Comparison of ENCODE assay signal across 17 cellular contexts in genomic region chr14:22552827-22553076, GRCh38. TPM values are rescaled to one million over a fixed set of nuclear protein-coding genes. Genes with fewer than 3 reads are reported as not detected.
DNase-seq lines count a peak whose midpoint lies in the region; ATAC-seq, FAIRE-seq and TF ChIP-seq lines count a peak whose summit lies in the region.
"Had no signal": no experiment of that assay in that cellular context is flagged by ENCODE, and none has a peak within 500 bp of the region (broad histone marks: within the 10 kb centered on the region; RNA-seq: fewer than 3 reads in every experiment).

No MANE protein-coding gene starts in this region.

- peaks cover 87% of the 10 kb centered on the region for H3K4me1 ChIP-seq in OCI-LY7 (ENCODE audit: insufficient read depth, low read length, poor library complexity, severe bottlenecking)
- H3K4me1 ChIP-seq in small intestine (ENCODE audit: control insufficient read depth in 2 of 2, insufficient read depth in 1 of 2, low read depth in 1 of 2, low read length in 1 of 2), result no peaks in the 10 kb centered on the region

- H3K27ac ChIP-seq in OCI-LY7 (ENCODE audit: low read depth, low read length, poor library complexity, severe bottlenecking) (peak overlapping the region; percentile 97), small intestine (ENCODE audit: low read depth in 1 of 2, low read length in 1 of 2) (peak overlapping the region; percentile 54 to 59)
- H3K27ac ChIP-seq: WERI-Rb-1 had no signal

- WGBS in small intestine, 3 donors, result 88 to 94% (median 93%) methylated on average over 2 of the region's 2 CpGs

- no peak overlapping the region for H3K4me3 ChIP-seq in OCI-LY7 (ENCODE audit: low read depth, low read length, poor library complexity, severe bottlenecking)
- H3K4me3 ChIP-seq in small intestine (ENCODE audit: low read depth in 1 of 2, low read length in 2 of 2), result no peak overlapping the region

- POLR2A ChIA-PET in OCI-LY7 (lab: Charles Lee), result interaction anchor here (0.8 to 3.2 kb wide), 9 partner anchors 12 to 162 kb away, joined by 3 to 24 read pairs (median 6); no protein-coding TSS in a partner anchor

- H3K36me3 ChIP-seq in OCI-LY7 (ENCODE audit: insufficient read depth, low read length) (peaks cover 48% of the 10 kb centered on the region), small intestine (ENCODE audit: control insufficient read depth in 2 of 2, insufficient read depth in 2 of 2, low read length in 2 of 2) (no peaks in the 10 kb centered on the region)
- H3K36me3 ChIP-seq: WERI-Rb-1 had no signal

- no peak for FAIRE-seq in small intestine (lab: Jason Lieb, UNC)
- FAIRE-seq: A204.1, G401.6 had no signal

- H4K20me1 ChIP-seq in OCI-LY7 (ENCODE audit: insufficient read depth, low read length), result no peaks in the 10 kb centered on the region

- H3K4me3 Mint-ChIP-seq in activated CD4-positive, alpha-beta T cell treated with anti-CD3 and anti-CD28 coated beads, Interleukin-2, amount 10 ng/mL, durations not matched to agents 24 days and 14 days, result peak overlapping the region; percentile 84
- H3K4me3 Mint-ChIP-seq in activated naive CD8-positive, alpha-beta T cell treated with anti-CD3 and anti-CD28 coated beads, Interleukin-2, amount 50 U/mL, for 24 hours, result peak overlapping the region; percentile 86

- no peak for TF ChIP-seq CTCF in OCI-LY7 (conservative IDR thresholded peaks at IDR 0.05; ENCODE audit: low read length)

- peaks cover 4% of the 10 kb centered on the region for H3K27me3 Mint-ChIP-seq in activated CD4-positive, alpha-beta T cell treated with anti-CD3 and anti-CD28 coated beads, Interleukin-2, amount 10 ng/mL, durations not matched to agents 24 days and 14 days
- peaks cover 4% of the 10 kb centered on the region for H3K27me3 Mint-ChIP-seq in activated naive CD8-positive, alpha-beta T cell treated with anti-CD3 and anti-CD28 coated beads, Interleukin-2, amount 50 U/mL, for 24 hours

- no peak overlapping the region for H2AFZ ChIP-seq in OCI-LY7 (ENCODE audit: low read length)

- intact Hi-C loops in activated CD4-positive, alpha-beta T cell treated with anti-CD3 and anti-CD28 coated beads, Interleukin-2, amount 10 ng/mL, durations not matched to agents 24 days and 14 days (cut with micrococcal nuclease), result loop anchor here (5.0 to 10.0 kb wide), 4 partner anchors 35 to 1288 kb away; partner anchors contain the start of gene HNRNPC
- intact Hi-C loops in OCI-LY7 (cut with micrococcal nuclease; ENCODE audit: unreplicated experiment), result no loop called here

- H3K27me3 ChIP-seq in small intestine (ENCODE audit: control insufficient read depth in 2 of 2, insufficient read depth in 2 of 2, low read length in 2 of 2), result no peaks in the 10 kb centered on the region

- H3K79me2 ChIP-seq in OCI-LY7 (ENCODE audit: insufficient read depth, low read depth, low read length), result no peaks in the 10 kb centered on the region

- ATAC-seq in activated naive CD8-positive, alpha-beta T cell treated with anti-CD3 and anti-CD28 coated beads, Interleukin-2, amount 50 U/mL, for 24 hours, result no peak
- no peak for ATAC-seq in HG02981 (IDR thresholded peaks at IDR 0.05; ENCODE audit: unreplicated experiment)

- no peaks in the 10 kb centered on the region for H3K9me2 ChIP-seq in OCI-LY7 (ENCODE audit: insufficient read depth, low read length)

- peaks cover 5% of the 10 kb centered on the region for H3K9me3 Mint-ChIP-seq in activated CD4-positive, alpha-beta T cell treated with anti-CD3 and anti-CD28 coated beads, Interleukin-2, amount 10 ng/mL, durations not matched to agents 24 days and 14 days
- H3K9me3 Mint-ChIP-seq in activated naive CD8-positive, alpha-beta T cell treated with anti-CD3 and anti-CD28 coated beads, Interleukin-2, amount 50 U/mL, for 24 hours, result peaks cover 4% of the 10 kb centered on the region

- CTCF ChIA-PET in OCI-LY7 (lab: Charles Lee; ENCODE audit: unreplicated experiment), result interaction anchor here (0.5 to 1.3 kb wide), 4 partner anchors 19 to 279 kb away, joined by 3 to 5 read pairs (median 3); no protein-coding TSS in a partner anchor

- DNase-seq in activated CD4-positive, alpha-beta T cell treated with anti-CD3 and anti-CD28 coated beads, Interleukin-2, amount 10 ng/mL, durations not matched to agents 24 days and 14 days, result no peak
- no peak for DNase-seq in activated CD4-positive, alpha-beta T cell treated with anti-CD3 and anti-CD28 coated beads for 1 hour
- DNase-seq in OCI-LY7 (ENCODE audit: low spot score), result no peak
- DNase-seq in activated naive CD8-positive, alpha-beta T cell treated with anti-CD3 and anti-CD28 coated beads, Interleukin-2, amount 50 U/mL, for 24 hours, result no peak
- DNase-seq in small intestine, result no peak
- no peak for DNase-seq in NCI-H187 (lab: John Stamatoyannopoulos, UW)
- no peak for DNase-seq in effector CD8-positive, alpha-beta T cell (lab: John Stamatoyannopoulos, UW)
- DNase-seq: Caco-2, kidney glomerular epithelial cell, midbrain, NCI-H1092, NCI-H226, substantia nigra, WERI-Rb-1 had no signal

- H3K27ac Mint-ChIP-seq in activated CD4-positive, alpha-beta T cell treated with anti-CD3 and anti-CD28 coated beads, Interleukin-2, amount 10 ng/mL, durations not matched to agents 24 days and 14 days, result peak overlapping the region; percentile 93
- peak overlapping the region; percentile 96 for H3K27ac Mint-ChIP-seq in activated naive CD8-positive, alpha-beta T cell treated with anti-CD3 and anti-CD28 coated beads, Interleukin-2, amount 50 U/mL, for 24 hours

- H3K4me2 ChIP-seq in OCI-LY7 (ENCODE audit: low read length), result no peak overlapping the region

- H3K36me3 Mint-ChIP-seq in activated CD4-positive, alpha-beta T cell treated with anti-CD3 and anti-CD28 coated beads, Interleukin-2, amount 10 ng/mL, durations not matched to agents 24 days and 14 days (ENCODE audit: low read depth), result peaks cover 69% of the 10 kb centered on the region
- peaks cover 65% of the 10 kb centered on the region for H3K36me3 Mint-ChIP-seq in activated naive CD8-positive, alpha-beta T cell treated with anti-CD3 and anti-CD28 coated beads, Interleukin-2, amount 50 U/mL, for 24 hours (ENCODE audit: low read depth)

- H3K9me3 ChIP-seq in OCI-LY7 (ENCODE audit: low read length) (no peaks in the 10 kb centered on the region), small intestine (ENCODE audit: control insufficient read depth, low read depth) (no peaks in the 10 kb centered on the region)
- H3K9me3 ChIP-seq: Caco-2 had no signal

- no TSS peak for BruUV-seq in OCI-LY7 (replicated peaks; lab: Mats Ljungman, UMichigan)

- peaks cover 88% of the 10 kb centered on the region for H3K4me1 Mint-ChIP-seq in activated CD4-positive, alpha-beta T cell treated with anti-CD3 and anti-CD28 coated beads, Interleukin-2, amount 10 ng/mL, durations not matched to agents 24 days and 14 days
- peaks cover 93% of the 10 kb centered on the region for H3K4me1 Mint-ChIP-seq in activated naive CD8-positive, alpha-beta T cell treated with anti-CD3 and anti-CD28 coated beads, Interleukin-2, amount 50 U/mL, for 24 hours

RNA-seq across cellular contexts. Expression of gene DAD1, which starts 36.3 kb away (rescaled TPM):
- 255 and 266 TPM in 2 replicates for total RNA-seq in activated CD4-positive, alpha-beta T cell treated with anti-CD3 and anti-CD28 coated beads, Interleukin-2, amount 10 ng/mL, durations not matched to agents 24 days and 14 days
- 88.6 and 154 TPM in 2 replicates for total RNA-seq in OCI-LY7 (2014; rRNA removed; shearing (Covaris generic))
- total RNA-seq in OCI-LY7 (2022), result 115 and 117 TPM in 2 replicates
- polyA plus RNA-seq in small intestine, result 100 to 1,000 TPM; 147 to 313 (median 249) TPM

RNA-seq across cellular contexts. Expression of gene ABHD4, which starts 45.3 kb away (rescaled TPM):
- 9.7 and 10.3 TPM in 2 replicates for total RNA-seq in activated CD4-positive, alpha-beta T cell treated with anti-CD3 and anti-CD28 coated beads, Interleukin-2, amount 10 ng/mL, durations not matched to agents 24 days and 14 days
- 5.6 and 6.6 TPM in 2 replicates for total RNA-seq in OCI-LY7 (2014; rRNA removed; shearing (Covaris generic))
- total RNA-seq in OCI-LY7 (2022), result 15.1 and 15.6 TPM in 2 replicates
- 10 to 100 TPM; 11.5 to 38.7 (median 24.6) TPM for polyA plus RNA-seq in small intestine
